ENCODE assay signal across 1 cellular context in the genomic region with DNA sequence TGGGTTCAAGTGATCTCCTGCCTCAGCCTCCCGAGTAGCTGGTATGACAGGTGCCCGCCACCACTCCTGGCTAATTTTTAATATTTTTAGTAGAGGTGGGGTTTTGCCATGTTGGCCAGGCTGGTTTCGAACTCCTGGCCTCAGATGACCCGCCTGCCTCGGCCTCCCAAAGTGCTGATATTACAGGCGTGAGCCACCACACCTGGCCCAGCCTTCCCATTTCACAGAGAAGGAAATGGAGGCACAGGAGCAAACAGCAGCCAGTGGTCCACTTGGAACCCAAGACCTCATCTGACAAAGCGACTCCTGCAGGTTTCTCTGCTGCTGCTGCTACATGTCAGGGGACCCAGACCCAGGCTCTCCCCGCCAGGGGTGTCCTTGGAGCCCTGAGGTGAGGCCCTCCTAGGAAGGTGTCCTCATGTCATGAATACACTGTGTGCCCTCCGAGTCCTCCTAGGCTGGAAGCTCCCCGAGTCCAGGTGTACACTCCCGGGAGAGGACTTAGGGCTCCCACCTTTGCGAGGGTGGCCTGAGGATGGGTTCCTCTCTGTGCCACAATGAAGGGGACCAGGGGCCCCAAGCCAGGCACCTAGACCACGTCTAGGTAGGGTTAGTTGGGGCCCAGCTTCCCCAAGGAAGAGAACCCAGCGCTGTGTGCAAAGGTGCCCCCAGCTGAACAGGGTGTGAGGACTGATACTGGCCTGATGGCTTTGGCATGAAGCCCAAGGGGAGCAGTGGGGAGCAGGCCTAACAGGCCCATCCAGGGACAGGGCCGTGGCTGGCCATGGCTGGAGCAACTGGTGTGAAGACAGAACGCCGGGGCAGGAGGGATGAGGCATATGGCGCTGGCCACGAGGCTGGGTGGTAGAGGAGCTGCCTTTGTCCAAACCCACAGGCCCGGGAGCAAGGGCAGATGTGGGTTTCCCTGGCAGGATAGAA.
TF ChIP-seq lines count a peak whose summit lies in the region.

No MANE protein-coding gene starts in this region.

TF ChIP-seq in IMR-90, 13 proteins besides CTCF, POLR2A, EP300 and RAD21:
- no peak for TF ChIP-seq MAZ (IDR thresholded peaks at IDR 0.05; ENCODE audit: borderline replicate concordance, low read depth, low read length)
- no peak for TF ChIP-seq SMC3 (IDR thresholded peaks at IDR 0.05; ENCODE audit: low read depth, low read length)
- TF ChIP-seq NFE2L2 (IDR thresholded peaks at IDR 0.05; ENCODE audit: low read depth, low read length): no peak
- TF ChIP-seq, protein P1, sequence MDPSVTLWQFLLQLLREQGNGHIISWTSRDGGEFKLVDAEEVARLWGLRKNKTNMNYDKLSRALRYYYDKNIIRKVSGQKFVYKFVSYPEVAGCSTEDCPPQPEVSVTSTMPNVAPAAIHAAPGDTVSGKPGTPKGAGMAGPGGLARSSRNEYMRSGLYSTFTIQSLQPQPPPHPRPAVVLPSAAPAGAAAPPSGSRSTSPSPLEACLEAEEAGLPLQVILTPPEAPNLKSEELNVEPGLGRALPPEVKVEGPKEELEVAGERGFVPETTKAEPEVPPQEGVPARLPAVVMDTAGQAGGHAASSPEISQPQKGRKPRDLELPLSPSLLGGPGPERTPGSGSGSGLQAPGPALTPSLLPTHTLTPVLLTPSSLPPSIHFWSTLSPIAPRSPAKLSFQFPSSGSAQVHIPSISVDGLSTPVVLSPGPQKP (IDR thresholded peaks at IDR 0.05; ENCODE audit: borderline replicate concordance, low read depth, low read length): no peak
- TF ChIP-seq CHD1 (IDR thresholded peaks at IDR 0.05; ENCODE audit: low read depth, low read length): no peak
- TF ChIP-seq MXI1 (IDR thresholded peaks at IDR 0.05; ENCODE audit: borderline replicate concordance, low read depth, low read length): no peak
- no peak for TF ChIP-seq FOS (IDR thresholded peaks at IDR 0.05; ENCODE audit: low read depth, low read length)
- TF ChIP-seq MAFK (IDR thresholded peaks at IDR 0.05; ENCODE audit: low read depth, low read length): no peak
- no peak for TF ChIP-seq RCOR1 (IDR thresholded peaks at IDR 0.05; ENCODE audit: insufficient replicate concordance, low read length)
- TF ChIP-seq, protein P2, sequence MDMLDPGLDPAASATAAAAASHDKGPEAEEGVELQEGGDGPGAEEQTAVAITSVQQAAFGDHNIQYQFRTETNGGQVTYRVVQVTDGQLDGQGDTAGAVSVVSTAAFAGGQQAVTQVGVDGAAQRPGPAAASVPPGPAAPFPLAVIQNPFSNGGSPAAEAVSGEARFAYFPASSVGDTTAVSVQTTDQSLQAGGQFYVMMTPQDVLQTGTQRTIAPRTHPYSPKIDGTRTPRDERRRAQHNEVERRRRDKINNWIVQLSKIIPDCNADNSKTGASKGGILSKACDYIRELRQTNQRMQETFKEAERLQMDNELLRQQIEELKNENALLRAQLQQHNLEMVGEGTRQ (IDR thresholded peaks at IDR 0.05; ENCODE audit: low read depth, low read length): no peak
- no peak for TF ChIP-seq BHLHE40 (IDR thresholded peaks at IDR 0.05; ENCODE audit: low read depth, low read length)
- no peak for TF ChIP-seq RFX5 (IDR thresholded peaks at IDR 0.05; ENCODE audit: low read depth, low read length)
- no peak for TF ChIP-seq CEBPB (IDR thresholded peaks at IDR 0.05; ENCODE audit: low read depth, low read length)
TF ChIP-seq in IMR-90: peak in this region for 0.
